13 cellular contexts compared by ENCODE assay signal in the genomic region with DNA sequence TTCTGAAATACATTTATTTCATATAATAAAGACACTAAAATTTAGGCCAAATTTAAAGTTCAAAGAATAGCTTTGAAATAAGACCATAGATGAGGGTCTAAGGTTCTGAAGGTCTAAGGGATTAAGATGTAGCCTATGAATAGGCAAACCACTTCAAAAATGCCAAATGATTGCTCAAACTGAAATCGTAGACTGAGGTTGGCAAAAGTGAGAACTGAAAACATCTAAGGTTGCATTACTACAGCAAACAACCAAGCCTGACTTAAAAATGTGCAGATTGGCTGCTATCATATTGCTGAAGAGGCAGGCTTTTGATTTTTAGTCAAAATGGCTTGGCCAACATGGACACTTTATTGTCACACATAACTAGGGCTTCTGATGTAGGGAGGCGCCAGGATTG. TPM values are rescaled to one million over a fixed set of nuclear protein-coding genes. Genes with fewer than 3 reads are reported as not detected.
A peak's percentile ranks its signal among the peaks of the same experiment; 100 is the strongest.
DNase-seq lines count a peak whose midpoint lies in the region; ATAC-seq and TF ChIP-seq lines count a peak whose summit lies in the region.
"Had no signal": no experiment of that assay in that cellular context is flagged by ENCODE, and none has a peak within 500 bp of the region (broad histone marks: within the 10 kb centered on the region; RNA-seq: fewer than 3 reads in every experiment).

No MANE protein-coding gene starts in this region.

- TF ChIP-seq CTCF in progenitor cell of endocrine pancreas (IDR thresholded peaks at IDR 0.05; ENCODE audit: unreplicated experiment) = no peak
- no peak for TF ChIP-seq CTCF in mesothelial cell of epicardium (IDR thresholded peaks at IDR 0.05; ENCODE audit: unreplicated experiment)

- H3K27me3 Mint-ChIP-seq in activated CD4-positive, alpha-beta T cell treated with anti-CD3 and anti-CD28 coated beads for 36 hours = no peaks in the 10 kb centered on the region
- no peaks in the 10 kb centered on the region for H3K27me3 Mint-ChIP-seq in progenitor cell of endocrine pancreas
- no peaks in the 10 kb centered on the region for H3K27me3 Mint-ChIP-seq in T-cell
- no peaks in the 10 kb centered on the region for H3K27me3 Mint-ChIP-seq in mesothelial cell of epicardium (ENCODE audit: low read depth)

- no peak for DNase-seq in activated CD4-positive, alpha-beta T cell treated with anti-CD3 and anti-CD28 coated beads for 36 hours
- no peak for DNase-seq in activated CD4-positive, alpha-beta T cell treated with anti-CD3 and anti-CD28 coated beads for 4 hours
- DNase-seq in progenitor cell of endocrine pancreas (ENCODE audit: low spot score, unreplicated experiment) (no peak), T-cell (no peak), mesothelial cell of epicardium (ENCODE audit: low spot score in 2 of 2, unreplicated experiment in 2 of 2) (no peak)
- DNase-seq in stimulated activated CD8-positive, alpha-beta memory T cell treated with anti-CD3 and anti-CD28 coated beads, Interleukin-4, amount 100 ng/mL, for 48 hours = no peak
- DNase-seq: 8988T; activated naive CD4-positive, alpha-beta T cell treated with Interleukin-2 at 50 U/mL for 16 hours; foreskin keratinocyte; NCI-H2029 treated with DMSO at 0.1 percent for 48 hours; WERI-Rb-1 had no signal

- POLR2A ChIA-PET in activated CD4-positive, alpha-beta T cell treated with anti-CD3 and anti-CD28 coated beads for 36 hours (lab: Charles Lee) = no interaction called here
- POLR2A ChIA-PET in T-cell (lab: Charles Lee) = interaction anchor here in 1 of 2 donors (0.6 kb wide), 1 partner anchor 1177 kb away, joined by 4 read pairs; no protein-coding TSS in a partner anchor

- no peak overlapping the region for H3K4me3 Mint-ChIP-seq in activated CD4-positive, alpha-beta T cell treated with anti-CD3 and anti-CD28 coated beads for 36 hours
- no peak overlapping the region for H3K4me3 Mint-ChIP-seq in progenitor cell of endocrine pancreas (ENCODE audit: low read depth)
- H3K4me3 Mint-ChIP-seq in T-cell = no peak overlapping the region
- no peak overlapping the region for H3K4me3 Mint-ChIP-seq in mesothelial cell of epicardium

- peak; percentile 70 for ATAC-seq in activated CD4-positive, alpha-beta T cell treated with anti-CD3 and anti-CD28 coated beads for 36 hours
- ATAC-seq in GM21717 (IDR thresholded peaks at IDR 0.05; ENCODE audit: unreplicated experiment) = peak; percentile 91
- peak; percentile 88 for ATAC-seq in HG03280 (IDR thresholded peaks at IDR 0.05; ENCODE audit: unreplicated experiment)
- no peak for ATAC-seq in T-cell (replicated peaks in 1 of 4)
- ATAC-seq: foreskin keratinocyte had no signal

- H3K27ac Mint-ChIP-seq in activated CD4-positive, alpha-beta T cell treated with anti-CD3 and anti-CD28 coated beads for 36 hours = no peak overlapping the region
- H3K27ac Mint-ChIP-seq in progenitor cell of endocrine pancreas = peak overlapping the region; percentile 9
- no peak overlapping the region for H3K27ac Mint-ChIP-seq in T-cell
- H3K27ac Mint-ChIP-seq in mesothelial cell of epicardium = no peak overlapping the region

- no peaks in the 10 kb centered on the region for H3K9me3 Mint-ChIP-seq in activated CD4-positive, alpha-beta T cell treated with anti-CD3 and anti-CD28 coated beads for 36 hours (ENCODE audit: low read depth)
- no peaks in the 10 kb centered on the region for H3K9me3 Mint-ChIP-seq in progenitor cell of endocrine pancreas (ENCODE audit: low read depth)
- no peaks in the 10 kb centered on the region for H3K9me3 Mint-ChIP-seq in T-cell
- peaks cover 8% of the 10 kb centered on the region for H3K9me3 Mint-ChIP-seq in mesothelial cell of epicardium

- intact Hi-C loops in activated CD4-positive, alpha-beta T cell treated with anti-CD3 and anti-CD28 coated beads for 36 hours (cut with DNase I, micrococcal nuclease) = loop anchor here (2.0 to 5.0 kb wide), 3 partner anchors 39 to 194 kb away; no protein-coding TSS in a partner anchor

- H3K36me3 Mint-ChIP-seq in activated CD4-positive, alpha-beta T cell treated with anti-CD3 and anti-CD28 coated beads for 36 hours (ENCODE audit: low read depth) = no peaks in the 10 kb centered on the region
- H3K36me3 Mint-ChIP-seq in progenitor cell of endocrine pancreas (ENCODE audit: insufficient read depth) (no peaks in the 10 kb centered on the region), T-cell (no peaks in the 10 kb centered on the region), mesothelial cell of epicardium (no peaks in the 10 kb centered on the region)

- peaks cover 27% of the 10 kb centered on the region for H3K4me1 Mint-ChIP-seq in activated CD4-positive, alpha-beta T cell treated with anti-CD3 and anti-CD28 coated beads for 36 hours
- H3K4me1 Mint-ChIP-seq in progenitor cell of endocrine pancreas (ENCODE audit: low read depth) = peaks cover 4% of the 10 kb centered on the region
- peaks cover 13 to 22% (median 15%) of the 10 kb centered on the region in 3 donors for H3K4me1 Mint-ChIP-seq in T-cell
- no peaks in the 10 kb centered on the region for H3K4me1 Mint-ChIP-seq in mesothelial cell of epicardium

- CTCF ChIA-PET in activated CD4-positive, alpha-beta T cell treated with anti-CD3 and anti-CD28 coated beads for 36 hours (lab: Charles Lee) = interaction anchor here (1.0 to 1.2 kb wide), 2 partner anchors 13 kb away, joined by 3 to 4 read pairs; no protein-coding TSS in a partner anchor
- CTCF ChIA-PET in T-cell (lab: Charles Lee) = interaction anchor here (0.6 to 0.7 kb wide), 2 partner anchors 10 to 77 kb away, joined by 3 read pairs; no protein-coding TSS in a partner anchor

RNA-seq across cellular contexts. Expression of gene NDNF, which starts 41.3 kb away (rescaled TPM):
- under 1 TPM; 0.11 to 0.16 TPM for total RNA-seq in activated CD4-positive, alpha-beta T cell treated with anti-CD3 and anti-CD28 coated beads for 36 hours
- 0.34 and 0.67 TPM in 2 replicates for total RNA-seq in progenitor cell of endocrine pancreas
- under 1 TPM in 3 of 5 donors, not detected in 2; 0.36 to 0.47 (median 0.41) TPM for total RNA-seq in T-cell
- total RNA-seq in mesothelial cell of epicardium = 8.6 to 10.1 TPM (median 9.9 TPM) in 3 replicates
- total RNA-seq: foreskin keratinocyte had no signal

RNA-seq across cellular contexts. Expression of gene TNIP3, which starts 50.4 kb away (rescaled TPM):
- total RNA-seq in activated CD4-positive, alpha-beta T cell treated with anti-CD3 and anti-CD28 coated beads for 36 hours = 1 to 10 TPM; 3.7 to 4.8 TPM
- total RNA-seq in progenitor cell of endocrine pancreas = not detected in 2 replicates
- 1 to 10 TPM; 1.2 to 2.0 (median 1.2) TPM for total RNA-seq in T-cell
- 0.27 to 0.51 TPM (median 0.27 TPM) in 3 replicates for total RNA-seq in mesothelial cell of epicardium

Comparison
In these comparisons a context has a peak if more than half of its experiments do, and no peak if none do; other contexts are left out.
1. ATAC-seq: peak in activated CD4-positive, alpha-beta T cell treated with anti-CD3 and anti-CD28 coated beads for 36 hours (single experiment), GM21717 (single experiment) and HG03280 (single experiment); none in T-cell (0 of 4).